8 cellular contexts compared by ENCODE assay signal in genomic region chr14:90758959-90759358, GRCh38. TPM values are rescaled to one million over a fixed set of nuclear protein-coding genes. Genes with fewer than 3 reads are reported as not detected.
DNase-seq lines count a peak whose midpoint lies in the region; ATAC-seq and TF ChIP-seq lines count a peak whose summit lies in the region.

No MANE protein-coding gene starts in this region.

- peaks cover 0 to 15% (median 0%) of the 10 kb centered on the region in 3 donors for H3K9me3 ChIP-seq in gastroesophageal sphincter
- H3K9me3 ChIP-seq in parathyroid adenoma (ENCODE audit: control insufficient read depth, low read length) = no peaks in the 10 kb centered on the region

- peaks cover 14% of the 10 kb centered on the region for H3K4me1 Mint-ChIP-seq in activated naive CD4-positive, alpha-beta T cell treated with anti-CD3 and anti-CD28 coated beads for 36 hours (ENCODE audit: low read depth)

- H3K36me3 Mint-ChIP-seq in activated naive CD4-positive, alpha-beta T cell treated with anti-CD3 and anti-CD28 coated beads for 36 hours (ENCODE audit: low read depth) = no peaks in the 10 kb centered on the region

- CTCF ChIA-PET in activated naive CD4-positive, alpha-beta T cell treated with anti-CD3 and anti-CD28 coated beads for 36 hours (lab: Charles Lee) = interaction anchor here (0.6 to 3.3 kb wide), 25 partner anchors 8 to 1348 kb away, joined by 3 to 14 read pairs (median 4); partner anchors contain the start of gene ATXN3

- TF ChIP-seq CTCF in gastroesophageal sphincter (IDR thresholded peaks at IDR 0.05) (no peak), parathyroid adenoma (IDR thresholded peaks at IDR 0.05) (no peak)

- TF ChIP-seq POLR2A in gastroesophageal sphincter (IDR thresholded peaks at IDR 0.05) = peak; percentile 17 to 42

- peak overlapping the region; percentile 76 for H3K4me3 Mint-ChIP-seq in activated naive CD4-positive, alpha-beta T cell treated with anti-CD3 and anti-CD28 coated beads for 36 hours

- peaks cover 4% of the 10 kb centered on the region for H3K27me3 Mint-ChIP-seq in activated naive CD4-positive, alpha-beta T cell treated with anti-CD3 and anti-CD28 coated beads for 36 hours (ENCODE audit: low read depth)

- ATAC-seq in gastroesophageal sphincter = peak; percentile 68
- ATAC-seq in HG03521 (IDR thresholded peaks at IDR 0.05; ENCODE audit: unreplicated experiment) = no peak
- ATAC-seq in GM21447 (IDR thresholded peaks at IDR 0.05; ENCODE audit: unreplicated experiment) = no peak

- H3K4me3 ChIP-seq in gastroesophageal sphincter (peak overlapping the region; percentile 30 to 58), parathyroid adenoma (ENCODE audit: low read depth, low read length) (peak overlapping the region; percentile 64)

- H3K27me3 ChIP-seq in gastroesophageal sphincter (no peaks in the 10 kb centered on the region), parathyroid adenoma (ENCODE audit: control insufficient read depth, insufficient read depth, low read length) (no peaks in the 10 kb centered on the region)

- no peak for TF ChIP-seq EP300 in gastroesophageal sphincter (IDR thresholded peaks at IDR 0.05)

- peaks cover 2 to 28% (median 2%) of the 10 kb centered on the region in 3 donors for H3K4me1 ChIP-seq in gastroesophageal sphincter
- peaks cover 5% of the 10 kb centered on the region for H3K4me1 ChIP-seq in parathyroid adenoma

- H3K9ac ChIP-seq in parathyroid adenoma = peak overlapping the region; percentile 49

- intact Hi-C loops in activated naive CD4-positive, alpha-beta T cell treated with anti-CD3 and anti-CD28 coated beads for 36 hours (cut with micrococcal nuclease) = loop anchor here (1.0 to 5.0 kb wide), 10 partner anchors 62 to 804 kb away; partner anchors contain the start of genes EFCAB11, NRDE2, PSMC1 and RPS6KA5

- peaks cover 10% of the 10 kb centered on the region for H3K9me3 Mint-ChIP-seq in activated naive CD4-positive, alpha-beta T cell treated with anti-CD3 and anti-CD28 coated beads for 36 hours

- peak overlapping the region; percentile 85 to 94 (median 93) for H3K27ac ChIP-seq in gastroesophageal sphincter
- peak overlapping the region; percentile 79 for H3K27ac ChIP-seq in parathyroid adenoma

- DNase-seq in activated naive CD4-positive, alpha-beta T cell treated with anti-CD3 and anti-CD28 coated beads for 36 hours = peak; percentile 31
- no peak for DNase-seq in activated naive CD4-positive, alpha-beta T cell treated with Interleukin-2 at 50 U/mL for 16 hours
- DNase-seq in activated CD8-positive, alpha-beta memory T cell treated with anti-CD3 and anti-CD28 coated beads, Interleukin-2, amount 50 U/mL, for 48 hours = peak; percentile 62
- DNase-seq in NCI-H2107 treated with DMSO at 0.1 percent for 48 hours (lab: John Stamatoyannopoulos, UW; ENCODE audit: unreplicated experiment) = no peak

- no peaks in the 10 kb centered on the region for H3K36me3 ChIP-seq in gastroesophageal sphincter
- no peaks in the 10 kb centered on the region for H3K36me3 ChIP-seq in parathyroid adenoma (ENCODE audit: control insufficient read depth, insufficient read depth, low read length)

- peak overlapping the region; percentile 80 for H3K27ac Mint-ChIP-seq in activated naive CD4-positive, alpha-beta T cell treated with anti-CD3 and anti-CD28 coated beads for 36 hours

- peak overlapping the region; percentile 93 for H3K4me2 ChIP-seq in parathyroid adenoma (ENCODE audit: low read length)

- peak overlapping the region; percentile 92 for H2AFZ ChIP-seq in parathyroid adenoma

- H3K79me2 ChIP-seq in parathyroid adenoma = peaks cover 8% of the 10 kb centered on the region

- 15% methylated on average over 7 of the region's 13 CpGs; no CpG with 5 or more reads in 1 of the 2 donors for WGBS in gastroesophageal sphincter (ENCODE audit: low coverage in 1 of 2), 2 donors

RNA-seq across cellular contexts. Expression of gene TTC7B, which starts 57.3 kb away (rescaled TPM):
- 1 to 10 TPM; 5.6 to 6.5 TPM for total RNA-seq in activated naive CD4-positive, alpha-beta T cell treated with anti-CD3 and anti-CD28 coated beads for 36 hours
- total RNA-seq in gastroesophageal sphincter = 100 to 1,000 TPM in 1 of 4 donors, 10 to 100 TPM in 3; 59.0 to 170 (median 64.1) TPM

Comparison
In these comparisons a context has a peak if more than half of its experiments do, and no peak if none do; other contexts are left out.
1. DNase-seq: peak in activated naive CD4-positive, alpha-beta T cell treated with anti-CD3 and anti-CD28 coated beads for 36 hours (single experiment) and activated CD8-positive, alpha-beta memory T cell treated with anti-CD3 and anti-CD28 coated beads, Interleukin-2, amount 50 U/mL, for 48 hours (single experiment); none in activated naive CD4-positive, alpha-beta T cell treated with Interleukin-2 at 50 U/mL for 16 hours (single experiment) and NCI-H2107 treated with DMSO at 0.1 percent for 48 hours (single experiment).
2. RNA of gene TTC7B, which starts 57.3 kb away (total RNA-seq): 59.0 to 170 TPM in gastroesophageal sphincter; 5.6 to 6.5 TPM in activated naive CD4-positive, alpha-beta T cell treated with anti-CD3 and anti-CD28 coated beads for 36 hours; every median in the first group is over 4 times any median in the second.